In genomic region chr2:185291035-185291647, GRCh38 we compare ENCODE assay signal across 8 cellular contexts.
A peak's percentile ranks its signal among the peaks of the same experiment; 100 is the strongest.
DNase-seq lines count a peak whose midpoint lies in the region; ATAC-seq and TF ChIP-seq lines count a peak whose summit lies in the region.

No MANE protein-coding gene starts in this region.

- no peak overlapping the region for H3K4me2 ChIP-seq in mammary epithelial cell (ENCODE audit: insufficient read depth, low read depth, low read length)

- no peaks in the 10 kb centered on the region for H3K4me1 ChIP-seq in mammary epithelial cell (ENCODE audit: insufficient read depth, low read length)

- ATAC-seq in GM18873 (IDR thresholded peaks at IDR 0.05; ENCODE audit: low FRiP score, unreplicated experiment), result peak; percentile 73
- peak; percentile 98 for ATAC-seq in HG03039 (IDR thresholded peaks at IDR 0.05; ENCODE audit: unreplicated experiment)

- dilution Hi-C loops in mammary epithelial cell (cut with HindIII; ENCODE audit: low sequenced_read_pairs), result no loop called here

- no peaks in the 10 kb centered on the region for H3K27me3 ChIP-seq in mammary epithelial cell (ENCODE audit: insufficient read depth, low read length)

- H4K20me1 ChIP-seq in mammary epithelial cell (ENCODE audit: insufficient read depth, low read length), result no peaks in the 10 kb centered on the region

- intact Hi-C loops in mammary epithelial cell (cut with micrococcal nuclease), result loop anchor here (1.0 to 5.0 kb wide), 5 partner anchors 113 to 1166 kb away; partner anchors contain the start of gene FSIP2

- peak; percentile 20 for DNase-seq in Caki2 (ENCODE audit: low read depth)
- DNase-seq in NCI-H82 (lab: John Stamatoyannopoulos, UW), result peak; percentile 73
- peak; percentile 53 for DNase-seq in mammary epithelial cell
- peak; percentile 45 to 61 for DNase-seq in lung microvascular endothelial cell (ENCODE audit: low read depth in 2 of 2)
- no peak for DNase-seq in cerebellum (ENCODE audit: low spot score)
- DNase-seq in activated CD8-positive, alpha-beta memory T cell treated with anti-CD3 and anti-CD28 coated beads, Interleukin-2, amount 50 U/mL, for 4 hours, result no peak

- no peaks in the 10 kb centered on the region for H3K79me2 ChIP-seq in mammary epithelial cell (ENCODE audit: insufficient read depth, low read length)

- no peak overlapping the region for H3K27ac ChIP-seq in mammary epithelial cell (ENCODE audit: insufficient read depth, low read depth, low read length)

- in situ Hi-C loops in Caki2 (cut with HindIII; ENCODE audit: low pct_unique_long_range_greater_than_20kb, low sequenced_read_pairs), result no loop called here
- in situ Hi-C loops in mammary epithelial cell (cut with MboI; ENCODE audit: low sequenced_read_pairs in 2 of 2), result loop anchor here (10.0 to 25.0 kb wide), 3 partner anchors 444 to 1171 kb away; partner anchors contain the start of gene FSIP2 (in 2 of the 2)

- 44% methylated on average over 6 of the region's 7 CpGs for WGBS in mammary epithelial cell (ENCODE audit: low coverage, missing lambda C conversion rate)

- no peaks in the 10 kb centered on the region for H3K36me3 ChIP-seq in mammary epithelial cell (ENCODE audit: insufficient read depth, low read length)

- BruUV-seq in mammary epithelial cell (replicated peaks; lab: Mats Ljungman, UMichigan), result no TSS peak

- H2AFZ ChIP-seq in mammary epithelial cell (ENCODE audit: low read depth, low read length), result no peak overlapping the region

- H3K9me3 ChIP-seq in mammary epithelial cell (replicated peaks; ENCODE audit: insufficient read depth, low read length), result no peaks in the 10 kb centered on the region

- CTCF ChIA-PET in mammary epithelial cell (lab: Charles Lee; ENCODE audit: low non-redundant PET), result interaction anchor here (0.6 to 1.3 kb wide), 2 partner anchors 448 to 688 kb away, joined by 3 to 6 read pairs; no protein-coding TSS in a partner anchor

- no peak overlapping the region for H3K4me3 ChIP-seq in mammary epithelial cell (replicated peaks in 1 of 3; ENCODE audit: insufficient read depth in 1 of 3, low read depth in 2 of 3, low read length in 3 of 3)

- peak; percentile 74 to 90 for TF ChIP-seq CTCF in mammary epithelial cell (conservative IDR thresholded peaks at IDR 0.05 in 1 of 2, IDR thresholded peaks at IDR 0.05 in 1 of 2; ENCODE audit: extremely low read depth in 1 of 2, insufficient read depth in 1 of 2, low read depth in 1 of 2, low read length in 2 of 2)

- H3K9ac ChIP-seq in mammary epithelial cell (ENCODE audit: insufficient read depth, low read length), result no peak overlapping the region

Comparison
In these comparisons a context has a peak if more than half of its experiments do, and no peak if none do; other contexts are left out.
1. DNase-seq: peak in Caki2 (single experiment), NCI-H82 (single experiment), mammary epithelial cell (single experiment) and lung microvascular endothelial cell (2 of 2); none in cerebellum (single experiment) and activated CD8-positive, alpha-beta memory T cell treated with anti-CD3 and anti-CD28 coated beads, Interleukin-2, amount 50 U/mL, for 4 hours (single experiment).